Comparison of ENCODE assay signal across 23 cellular contexts in genomic region chr1:3251099-3251809, GRCh38.
"Had no signal": no experiment of that assay in that cellular context is flagged by ENCODE, and none has a peak within 500 bp of the region (broad histone marks: within the 10 kb centered on the region; RNA-seq: fewer than 3 reads in every experiment).

No MANE protein-coding gene starts in this region.

- DNase-seq: activated CD4-positive, alpha-beta memory T cell treated with anti-CD3 and anti-CD28 coated beads for 36 hours; activated CD4-positive, alpha-beta T cell treated with anti-CD3 and anti-CD28 coated beads for 36 hours; activated naive CD8-positive, alpha-beta T cell treated with anti-CD3 and anti-CD28 coated beads for 36 hours; amniotic stem cell; brain microvascular endothelial cell; central memory CD4-positive, alpha-beta T cell; dorsolateral prefrontal cortex; endodermal cell; kidney; left ventricle myocardium inferior; naive thymus-derived CD4-positive, alpha-beta T cell; stimulated activated CD4-positive, alpha-beta T cell treated with anti-CD3 and anti-CD28 coated beads, Interleukin-1b, Interleukin-23, amount 100 ng/mL, for 48 hours; stimulated activated CD8-positive, alpha-beta memory T cell treated with anti-CD3 and anti-CD28 coated beads, Interleukin-4, amount 100 ng/mL, for 48 hours; stimulated activated naive CD4-positive, alpha-beta T cell treated with Interleukin-2 at 50 U/mL for 16 hours; substantia nigra; tibial artery had no signal

- H3K9ac ChIP-seq: parathyroid adenoma had no signal

- H3K9me3 ChIP-seq: left ventricle myocardium inferior, neutrophil, tibial artery had no signal

- H3K79me2 ChIP-seq: parathyroid adenoma had no signal

- H3K27ac ChIP-seq: brain microvascular endothelial cell, dorsolateral prefrontal cortex, left ventricle myocardium inferior, neutrophil, parathyroid adenoma, tibial artery had no signal

- H2AFZ ChIP-seq: parathyroid adenoma had no signal

- H3K4me3 ChIP-seq: dorsolateral prefrontal cortex, left ventricle myocardium inferior, tibial artery had no signal

- H3K27me3 ChIP-seq: tibial artery had no signal

- H3K4me1 ChIP-seq: parathyroid adenoma had no signal

- FAIRE-seq: colon, frontal cortex, kidney, TTC549, urothelium cell line had no signal

- ATAC-seq: activated CD4-positive, alpha-beta T cell treated with anti-CD3 and anti-CD28 coated beads for 36 hours; naive thymus-derived CD4-positive, alpha-beta T cell; WTC11 had no signal

- H3K36me3 ChIP-seq: brain microvascular endothelial cell, left ventricle myocardium inferior, neutrophil, tibial artery had no signal
